12 cellular contexts compared by ENCODE assay signal in the genomic region with DNA sequence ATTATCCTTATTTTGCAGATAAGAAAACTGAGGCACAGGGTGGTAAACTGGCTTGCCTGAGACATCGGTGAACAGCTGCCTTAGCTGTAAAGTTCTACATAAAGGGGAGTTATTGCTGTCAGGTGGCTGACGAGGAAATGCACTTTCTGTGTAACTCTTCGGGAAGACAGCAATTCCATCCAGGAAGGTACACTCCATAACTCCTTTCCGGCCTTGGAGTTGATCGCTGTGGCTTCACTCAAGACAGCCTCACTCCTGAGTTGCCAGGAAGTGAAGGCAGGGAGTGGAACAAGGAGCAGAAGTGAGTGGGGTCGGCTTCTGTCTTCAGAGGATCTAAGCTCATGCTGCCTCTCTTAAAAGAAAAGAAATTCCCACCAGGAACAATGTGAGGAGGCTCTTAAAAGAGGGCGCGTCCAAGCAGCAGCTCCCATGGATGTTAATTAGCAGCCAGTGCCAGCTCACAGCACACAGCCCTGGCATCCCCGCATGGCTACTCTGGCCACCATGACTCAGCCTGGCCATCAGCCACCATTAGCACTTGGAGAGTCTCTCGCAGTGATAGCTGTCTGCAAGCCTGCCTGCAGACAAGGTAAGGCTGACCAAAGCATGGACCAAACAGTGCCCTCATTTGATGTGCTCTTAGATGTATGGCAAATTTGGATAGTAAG.
DNase-seq lines count a peak whose midpoint lies in the region; ATAC-seq and TF ChIP-seq lines count a peak whose summit lies in the region.
"Had no signal": no experiment of that assay in that cellular context is flagged by ENCODE, and none has a peak within 500 bp of the region (broad histone marks: within the 10 kb centered on the region; RNA-seq: fewer than 3 reads in every experiment).

No MANE protein-coding gene starts in this region.

- in situ Hi-C loops in astrocyte of the cerebellum (cut with HindIII; ENCODE audit: low sequenced_read_pairs): no loop called here

- H3K79me2 ChIP-seq in MM.1S (ENCODE audit: low read length): 0 out of 2 replicates have a peak, but pooled peaks cover 17% of the 10 kb centered on the region

- H4K20me1 ChIP-seq in MM.1S (ENCODE audit: insufficient read depth, low read length): no peaks in the 10 kb centered on the region

- peak; percentile 81 for ATAC-seq in left ventricle myocardium superior
- no peak for ATAC-seq in GM18502 (IDR thresholded peaks at IDR 0.05; ENCODE audit: poor library complexity, unreplicated experiment)
- ATAC-seq in GM18868 (IDR thresholded peaks at IDR 0.05; ENCODE audit: unreplicated experiment): no peak

- H3K27me3 ChIP-seq in MM.1S (replicated peaks; ENCODE audit: insufficient read depth, low read length): no peaks in the 10 kb centered on the region
- H3K27me3 ChIP-seq: tibial nerve had no signal

- H2AFZ ChIP-seq in MM.1S (ENCODE audit: low read length): no peak overlapping the region

- intact Hi-C loops in left ventricle myocardium superior (cut with micrococcal nuclease): loop anchor here (10.0 kb wide), 1 partner anchor 114 kb away; no protein-coding TSS in a partner anchor

- TF ChIP-seq CTCF in astrocyte of the cerebellum (IDR thresholded peaks at IDR 0.05; ENCODE audit: low read depth, low read length, missing control alignments) (no peak), MM.1S (IDR thresholded peaks at IDR 0.05; ENCODE audit: low read length) (no peak)

- no peaks in the 10 kb centered on the region for H3K9me3 ChIP-seq in MM.1S (replicated peaks; ENCODE audit: insufficient read depth, low read length)
- H3K9me3 ChIP-seq: tibial nerve had no signal

- no peaks in the 10 kb centered on the region for H3K9me2 ChIP-seq in MM.1S (replicated peaks; ENCODE audit: insufficient read depth, low read length)

- no peaks in the 10 kb centered on the region for H3F3A ChIP-seq in MM.1S (ENCODE audit: insufficient read depth, low read length)

- no peak overlapping the region for H3K27ac ChIP-seq in MM.1S (ENCODE audit: low read length)

- H3K9ac ChIP-seq in MM.1S (ENCODE audit: low read length): no peak overlapping the region

- DNase-seq in HS-5 (ENCODE audit: low read depth) (peak; percentile 56), astrocyte of the cerebellum (ENCODE audit: low read depth) (peak; percentile 69), left ventricle myocardium superior (peak; percentile 82), stromal cell of bone marrow (ENCODE audit: low read depth) (peak; percentile 57), MM.1S (no peak)
- DNase-seq in activated CD8-positive, alpha-beta memory T cell treated with anti-CD3 and anti-CD28 coated beads for 24 hours: no peak
- DNase-seq: activated B cell treated with CpG ODN at 0.5 μM for 24 hours; activated naive CD8-positive, alpha-beta T cell treated with anti-CD3 and anti-CD28 coated beads, Interleukin-2, amount 10 ng/mL, durations not matched to agents 7 days and 5 days; NCI-H510A had no signal

- H3K4me2 ChIP-seq in MM.1S (ENCODE audit: low read depth, low read length): no peak overlapping the region

- H3K4me1 ChIP-seq in MM.1S (ENCODE audit: low read length): no peaks in the 10 kb centered on the region

- H3K36me3 ChIP-seq in MM.1S (replicated peaks; ENCODE audit: insufficient read depth, low read length): peaks cover 7% of the 10 kb centered on the region; the same call in 1 of the 2 replicates

- no peak overlapping the region for H3K4me3 ChIP-seq in astrocyte of the cerebellum (ENCODE audit: low read depth, low read length)
- H3K4me3 ChIP-seq in MM.1S (ENCODE audit: low read length): no peak overlapping the region
- H3K4me3 ChIP-seq: tibial nerve had no signal

Comparison
In these comparisons a context has a peak if more than half of its experiments do, and no peak if none do; other contexts are left out.
1. DNase-seq: peak in HS-5 (single experiment), astrocyte of the cerebellum (single experiment), left ventricle myocardium superior (single experiment) and stromal cell of bone marrow (single experiment); none in MM.1S (single experiment) and activated CD8-positive, alpha-beta memory T cell treated with anti-CD3 and anti-CD28 coated beads for 24 hours (single experiment).